8 cellular contexts compared by ENCODE assay signal in genomic region chr2:235746257-235746934, GRCh38.
DNase-seq lines count a peak whose midpoint lies in the region; ATAC-seq and TF ChIP-seq lines count a peak whose summit lies in the region.

No MANE protein-coding gene starts in this region.

- H3K4me3 ChIP-seq in fibroblast of mammary gland (ENCODE audit: control insufficient read depth, low read depth, low read length) (no peak overlapping the region), upper lobe of left lung (no peak overlapping the region)

- H3K9me3 ChIP-seq in upper lobe of left lung: no peaks in the 10 kb centered on the region

- ATAC-seq in HG03354 (IDR thresholded peaks at IDR 0.05; ENCODE audit: poor library complexity, severe bottlenecking, unreplicated experiment) (peak; percentile 81), upper lobe of left lung (ENCODE audit: low FRiP score in 2 of 2) (peak; percentile 78 to 87)

- 41 to 54% methylated on average over 12 of the region's 12 CpGs for WGBS in upper lobe of left lung, 2 donors

- H3K4me1 Mint-ChIP-seq in nephron: peaks cover 38% of the 10 kb centered on the region

- H3K36me3 Mint-ChIP-seq in nephron (ENCODE audit: low read depth): peaks cover 30% of the 10 kb centered on the region

- TF ChIP-seq CTCF in fibroblast of mammary gland (conservative IDR thresholded peaks at IDR 0.05; ENCODE audit: control insufficient read depth, insufficient read depth, low read depth, low read length) (peak; percentile 86), nephron (IDR thresholded peaks at IDR 0.05; ENCODE audit: unreplicated experiment in 3 of 3) (peak; percentile 70 to 78 (median 73)), upper lobe of left lung (IDR thresholded peaks at IDR 0.05) (peak; percentile 68 to 83 (median 77))

- H3K4me1 ChIP-seq in upper lobe of left lung: no peaks in the 10 kb centered on the region

- DNase-seq in SHP77 (lab: John Stamatoyannopoulos, UW) (peak; percentile 44 to 56), SHP77 treated with DMSO at 0.1 percent for 48 hours (lab: John Stamatoyannopoulos, UW) (no peak), NCI-H748 (lab: John Stamatoyannopoulos, UW; ENCODE audit: unreplicated experiment) (peak; percentile 59), fibroblast of mammary gland (ENCODE audit: low read depth) (peak; percentile 88), upper lobe of left lung (peak in 1 of 2 donors; percentile 50)
- DNase-seq in activated CD8-positive, alpha-beta memory T cell treated with anti-CD3 and anti-CD28 coated beads, Interleukin-2, amount 50 U/mL, for 48 hours: peak; percentile 66

- TF ChIP-seq POLR2A in upper lobe of left lung (IDR thresholded peaks at IDR 0.05): no peak

- H3K27ac Mint-ChIP-seq in nephron: no peak overlapping the region

- H3K4me3 Mint-ChIP-seq in nephron: no peak overlapping the region

- H3K36me3 ChIP-seq in upper lobe of left lung: peaks cover 0 to 14% (median 2%) of the 10 kb centered on the region in 4 donors

- no peak for TF ChIP-seq EP300 in upper lobe of left lung (IDR thresholded peaks at IDR 0.05)

- H3K27me3 ChIP-seq in upper lobe of left lung: no peaks in the 10 kb centered on the region

- H3K27ac ChIP-seq in upper lobe of left lung: no peak overlapping the region

- no peaks in the 10 kb centered on the region for H3K9me3 Mint-ChIP-seq in nephron

- no peaks in the 10 kb centered on the region for H3K27me3 Mint-ChIP-seq in nephron (ENCODE audit: low read depth)
